Comparison of ENCODE assay signal across 1 cellular context in the genomic region with DNA sequence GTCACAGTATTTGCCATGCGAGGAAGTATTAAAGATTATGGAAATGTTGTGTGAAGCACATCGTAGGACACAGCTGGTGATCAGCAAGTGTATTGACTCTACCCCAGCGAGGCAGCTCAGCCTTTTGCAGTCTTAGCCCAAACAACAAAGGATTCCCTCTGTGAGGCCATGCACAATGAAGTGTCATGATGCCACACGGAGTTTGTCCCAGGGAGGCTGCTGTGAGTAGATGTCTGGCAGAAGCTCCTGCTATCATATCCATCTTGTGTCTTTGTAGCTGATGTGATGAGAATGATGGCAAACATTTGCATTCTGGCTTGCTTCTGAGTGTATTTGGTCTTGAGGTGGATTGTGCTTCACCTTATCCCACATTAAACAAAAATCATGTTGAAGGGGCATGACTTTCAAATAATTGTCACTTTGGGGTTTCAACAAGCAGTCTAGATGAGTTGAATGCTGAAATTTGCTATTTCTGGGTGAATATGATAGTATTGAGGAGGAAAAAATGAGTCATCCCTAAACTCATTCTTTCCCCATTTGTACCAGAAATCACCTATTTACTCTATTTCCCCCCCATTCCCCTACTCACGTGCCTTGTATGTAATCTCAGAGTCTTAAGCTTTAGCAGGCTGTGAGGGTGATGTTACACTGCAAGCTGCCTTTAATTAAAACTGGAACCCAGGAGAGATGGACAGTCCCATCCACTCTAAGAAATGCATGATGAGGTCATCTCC.
A peak's percentile ranks its signal among the peaks of the same experiment; 100 is the strongest.
TF ChIP-seq lines count a peak whose summit lies in the region.

No MANE protein-coding gene starts in this region.

TF ChIP-seq in GM12878, 131 proteins besides CTCF, POLR2A, EP300 and RAD21 (continued from another document):
- TF ChIP-seq MTA2 (IDR thresholded peaks at IDR 0.05; ENCODE audit: low read depth) (0 out of 2 replicates have a peak, but pooled peaks have one; percentile 15), NR2C1 (IDR thresholded peaks at IDR 0.05) (no peak), ATF7 (IDR thresholded peaks at IDR 0.05; ENCODE audit: low read depth) (peak; percentile 33; the same call in 1 of the 2 replicates), ZBED1 (IDR thresholded peaks at IDR 0.05; ENCODE audit: borderline replicate concordance) (no peak), SMAD1 (IDR thresholded peaks at IDR 0.05; ENCODE audit: low read depth, partially characterized antibody) (no peak), BACH1 (IDR thresholded peaks at IDR 0.05; ENCODE audit: borderline replicate concordance) (no peak), MEF2B (IDR thresholded peaks at IDR 0.05; ENCODE audit: partially characterized antibody, poor library complexity, severe bottlenecking) (peak; percentile 37), MEF2A (IDR thresholded peaks at IDR 0.05; ENCODE audit: insufficient read depth, low read depth, low read length) (no peak)
